ENCODE assay signal across 10 cellular contexts in genomic region chr1:6001992-6002576, GRCh38. TPM values are rescaled to one million over a fixed set of nuclear protein-coding genes. Genes with fewer than 3 reads are reported as not detected.
DNase-seq lines count a peak whose midpoint lies in the region; ATAC-seq lines count a peak whose summit lies in the region.
"Had no signal": no experiment of that assay in that cellular context is flagged by ENCODE, and none has a peak within 500 bp of the region (broad histone marks: within the 10 kb centered on the region; RNA-seq: fewer than 3 reads in every experiment).

No MANE protein-coding gene starts in this region.

- DNase-seq in COLO668 (lab: John Stamatoyannopoulos, UW; ENCODE audit: unreplicated experiment) = peak; percentile 98
- DNase-seq in M059J (ENCODE audit: low read depth) = peak; percentile 26
- DNase-seq in SJCRH30 = peak; percentile 64 to 69
- DNase-seq in left lobe of liver (ENCODE audit: low spot score) = no peak
- DNase-seq in activated CD4-positive, CD25-positive, alpha-beta regulatory T cell (lab: John Stamatoyannopoulos, UW) = no peak
- DNase-seq in dermis blood vessel endothelial cell = no peak
- no peak for DNase-seq in T-helper 2 cell treated with Interferon-gamma antibody and Interleukin-4, amounts not matched to agents 5 μg/mL and 100 μg/mL, for 36 hours (ENCODE audit: low spot score)
- DNase-seq: Karpas-422 had no signal

- no peak overlapping the region for H3K4me3 ChIP-seq in SJCRH30

- peaks cover 12% of the 10 kb centered on the region; the same call in 1 of the 2 replicates for H3K4me1 ChIP-seq in SJCRH30

- no peak overlapping the region for H3K27ac Mint-ChIP-seq in T-helper 2 cell treated with Interferon-gamma antibody and Interleukin-4, amounts not matched to agents 5 μg/mL and 100 μg/mL, for 36 hours

- H3K27ac ChIP-seq in SJCRH30 = no peak overlapping the region

- no peaks in the 10 kb centered on the region for H3K36me3 Mint-ChIP-seq in T-helper 2 cell treated with Interferon-gamma antibody and Interleukin-4, amounts not matched to agents 5 μg/mL and 100 μg/mL, for 36 hours (ENCODE audit: low read depth)

- no peaks in the 10 kb centered on the region for H3K9me3 ChIP-seq in SJCRH30 (replicated peaks)

- H3K27me3 ChIP-seq in SJCRH30 = no peaks in the 10 kb centered on the region

- peaks cover 5% of the 10 kb centered on the region for H3K4me1 Mint-ChIP-seq in T-helper 2 cell treated with Interferon-gamma antibody and Interleukin-4, amounts not matched to agents 5 μg/mL and 100 μg/mL, for 36 hours (ENCODE audit: low read depth)

- ATAC-seq in left lobe of liver = peak; percentile 63
- ATAC-seq in HG03280 (IDR thresholded peaks at IDR 0.05; ENCODE audit: unreplicated experiment) = no peak

- no peaks in the 10 kb centered on the region for H3K36me3 ChIP-seq in SJCRH30

- no peaks in the 10 kb centered on the region for H3K9me3 Mint-ChIP-seq in T-helper 2 cell treated with Interferon-gamma antibody and Interleukin-4, amounts not matched to agents 5 μg/mL and 100 μg/mL, for 36 hours
- H3K9me3 Mint-ChIP-seq: CD8-positive, alpha-beta memory T cell had no signal

- H3K27me3 Mint-ChIP-seq in T-helper 2 cell treated with Interferon-gamma antibody and Interleukin-4, amounts not matched to agents 5 μg/mL and 100 μg/mL, for 36 hours (ENCODE audit: low read depth) = no peaks in the 10 kb centered on the region
- H3K27me3 Mint-ChIP-seq: CD8-positive, alpha-beta memory T cell had no signal

- no peak overlapping the region for H3K4me3 Mint-ChIP-seq in T-helper 2 cell treated with Interferon-gamma antibody and Interleukin-4, amounts not matched to agents 5 μg/mL and 100 μg/mL, for 36 hours

RNA-seq across cellular contexts. Expression of gene NPHP4, which starts 9.9 kb away (rescaled TPM):
- total RNA-seq in M059J (2014; rRNA removed; shearing (Covaris generic)) = 5.4 and 7.8 TPM in 2 replicates
- 6.4 and 7.3 TPM in 2 replicates for total RNA-seq in SJCRH30 (2014; rRNA removed; shearing (Covaris generic))
- 4.5 TPM for total RNA-seq in left lobe of liver
- total RNA-seq in dermis blood vessel endothelial cell = 5.1 and 5.8 TPM in 2 replicates

RNA-seq across cellular contexts. Expression of gene KCNAB2, which starts 43.6 kb away (rescaled TPM):
- 9.2 and 13.7 TPM in 2 replicates for total RNA-seq in M059J (2014; rRNA removed; shearing (Covaris generic))
- total RNA-seq in SJCRH30 (2014; rRNA removed; shearing (Covaris generic)) = 0.56 and 0.77 TPM in 2 replicates
- 6.9 TPM for total RNA-seq in left lobe of liver
- 2.5 and 2.9 TPM in 2 replicates for total RNA-seq in dermis blood vessel endothelial cell

Comparison
In these comparisons a context has a peak if more than half of its experiments do, and no peak if none do; other contexts are left out.
1. DNase-seq: peak in COLO668 (single experiment), M059J (single experiment) and SJCRH30 (2 of 2); none in left lobe of liver (single experiment), activated CD4-positive, CD25-positive, alpha-beta regulatory T cell (0 of 4), dermis blood vessel endothelial cell (single experiment) and T-helper 2 cell treated with Interferon-gamma antibody and Interleukin-4, amounts not matched to agents 5 μg/mL and 100 μg/mL, for 36 hours (single experiment).